ENCODE assay signal across 20 cellular contexts in the genomic region with DNA sequence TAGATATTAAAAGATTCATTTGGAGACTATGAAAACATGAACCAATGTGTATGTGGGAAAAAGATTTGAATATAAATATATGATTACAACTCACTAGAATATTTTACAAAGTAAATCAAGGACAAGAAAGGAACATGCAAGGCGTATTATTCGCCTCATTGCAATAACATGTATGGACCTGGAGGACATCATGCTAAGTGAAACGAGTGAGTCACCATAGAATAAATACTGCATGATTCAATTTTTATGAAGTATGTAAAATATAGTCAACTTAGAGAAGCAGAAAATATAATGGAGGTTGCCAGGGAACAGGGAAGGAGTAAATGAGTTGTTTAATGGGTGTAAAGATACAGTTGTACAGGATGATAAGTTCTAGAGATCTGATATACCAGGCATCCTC. TPM values are rescaled to one million over a fixed set of nuclear protein-coding genes. Genes with fewer than 3 reads are reported as not detected.
DNase-seq lines count a peak whose midpoint lies in the region; ATAC-seq, FAIRE-seq and TF ChIP-seq lines count a peak whose summit lies in the region.
"Had no signal": no experiment of that assay in that cellular context is flagged by ENCODE, and none has a peak within 500 bp of the region (broad histone marks: within the 10 kb centered on the region; RNA-seq: fewer than 3 reads in every experiment).

No MANE protein-coding gene starts in this region.

- ATAC-seq in pancreas, result no peak
- ATAC-seq in activated naive CD4-positive, alpha-beta T cell treated with anti-CD3 and anti-CD28 coated beads, Interleukin-2, amount 50 U/mL, for 72 hours, result no peak
- ATAC-seq: A549; CD8-positive, alpha-beta T cell; HCT116 had no signal

- H3K9me3 Mint-ChIP-seq in CD14-positive monocyte, result peaks cover 0 to 3% (median 0%) of the 10 kb centered on the region in 7 donors
- H3K9me3 Mint-ChIP-seq in activated naive CD4-positive, alpha-beta T cell treated with anti-CD3 and anti-CD28 coated beads, Interleukin-2, amount 50 U/mL, for 72 hours, result no peaks in the 10 kb centered on the region
- H3K9me3 Mint-ChIP-seq: CD8-positive, alpha-beta T cell; HFFc6 had no signal

- no peaks in the 10 kb centered on the region for H4K20me1 ChIP-seq in keratinocyte (ENCODE audit: control insufficient read depth, extremely low read depth, insufficient read depth, low read length)

- H3K9me1 ChIP-seq in keratinocyte (ENCODE audit: control insufficient read depth, extremely low read depth, insufficient read depth, low read length), result no peaks in the 10 kb centered on the region

- no peaks in the 10 kb centered on the region for H3K36me3 ChIP-seq in keratinocyte (ENCODE audit: control insufficient read depth in 2 of 2, extremely low read depth in 1 of 2, insufficient read depth in 2 of 2, low read length in 2 of 2)
- no peaks in the 10 kb centered on the region for H3K36me3 ChIP-seq in pancreas

- dilution Hi-C loops in keratinocyte (cut with MboI; ENCODE audit: extremely low pct_ligation_motif_present, low sequenced_read_pairs), result no loop called here

- H3K27me3 Mint-ChIP-seq in CD14-positive monocyte (ENCODE audit: low read depth in 3 of 3), result peaks cover 0 to 4% (median 3%) of the 10 kb centered on the region in 3 donors
- H3K27me3 Mint-ChIP-seq: IgD-negative memory B cell had no signal

- H3K4me1 ChIP-seq in keratinocyte (ENCODE audit: control insufficient read depth, extremely low read depth, insufficient read depth, low read length) (peaks cover 4% of the 10 kb centered on the region), pancreas (no peaks in the 10 kb centered on the region)
- H3K4me1 ChIP-seq: A549 had no signal

- H3K36me3 Mint-ChIP-seq in CD14-positive monocyte, result no peaks in the 10 kb centered on the region
- no peaks in the 10 kb centered on the region for H3K36me3 Mint-ChIP-seq in activated naive CD4-positive, alpha-beta T cell treated with anti-CD3 and anti-CD28 coated beads, Interleukin-2, amount 50 U/mL, for 72 hours
- H3K36me3 Mint-ChIP-seq: CD8-positive, alpha-beta T cell had no signal

- H3K27ac Mint-ChIP-seq in CD14-positive monocyte, result no peak overlapping the region
- H3K27ac Mint-ChIP-seq in activated naive CD4-positive, alpha-beta T cell treated with anti-CD3 and anti-CD28 coated beads, Interleukin-2, amount 50 U/mL, for 72 hours, result no peak overlapping the region
- H3K27ac Mint-ChIP-seq: CD8-positive, alpha-beta T cell; HFFc6; IgD-negative memory B cell had no signal

- H3K9ac ChIP-seq in keratinocyte (ENCODE audit: control insufficient read depth, extremely low read depth, insufficient read depth, low read length), result no peak overlapping the region

- 72 to 88% methylated on average over 3 of the region's 3 CpGs for WGBS in pancreas, 2 donors

- DNase-seq in DMS53 (lab: John Stamatoyannopoulos, UW) (peak; percentile 36), DMS53 treated with DMSO at 0.1 percent for 48 hours (lab: John Stamatoyannopoulos, UW; ENCODE audit: unreplicated experiment) (no peak), epithelial cell of prostate (ENCODE audit: low read depth, low spot score) (peak; percentile 52), keratinocyte (ENCODE audit: low read depth, low spot score) (peak; percentile 33), pancreas (no peak), CD14-positive monocyte (ENCODE audit: low spot score) (no peak), NCI-H146 (lab: John Stamatoyannopoulos, UW) (no peak)
- no peak for DNase-seq in activated naive CD4-positive, alpha-beta T cell treated with anti-CD3 and anti-CD28 coated beads, Interleukin-2, amount 50 U/mL, for 72 hours (ENCODE audit: low spot score in 2 of 2)
- DNase-seq: AML-193; Calu3; CD8-positive, alpha-beta T cell; GOT3; H7; HFFc6 had no signal

- no peak overlapping the region for H2AFZ ChIP-seq in keratinocyte (ENCODE audit: control insufficient read depth, low read length)

- TF ChIP-seq CTCF in keratinocyte (optimal IDR thresholded peaks at IDR 0.05 in 1 of 3, IDR thresholded peaks at IDR 0.05 in 1 of 3, conservative IDR thresholded peaks at IDR 0.05 in 1 of 3; ENCODE audit: extremely low read depth in 1 of 3, insufficient read depth in 2 of 3, low read length in 3 of 3) (no peak), pancreas (IDR thresholded peaks at IDR 0.05) (no peak), CD14-positive monocyte (IDR thresholded peaks at IDR 0.05) (no peak)

- H3K27ac ChIP-seq in epithelial cell of prostate (no peak overlapping the region), keratinocyte (ENCODE audit: control insufficient read depth, insufficient read depth, low read length) (no peak overlapping the region), pancreas (no peak overlapping the region)
- H3K27ac ChIP-seq: 22Rv1, A549 had no signal

- H3K4me3 ChIP-seq in keratinocyte (ENCODE audit: control insufficient read depth in 2 of 3, extremely low read depth in 1 of 3, insufficient read depth in 2 of 3, low read depth in 1 of 3, low read length in 3 of 3) (no peak overlapping the region), pancreas (no peak overlapping the region)
- H3K4me3 ChIP-seq: A549 had no signal

- no peaks in the 10 kb centered on the region for H3K9me3 ChIP-seq in keratinocyte (ENCODE audit: control insufficient read depth, low read depth, low read length)
- no peaks in the 10 kb centered on the region for H3K9me3 ChIP-seq in pancreas

- intact Hi-C loops in pancreas (cut with DNase I), result no loop called here
- intact Hi-C loops in CD14-positive monocyte (cut with micrococcal nuclease), result loop anchor here in 1 of 2 donors (10.0 kb wide), 1 partner anchor 78 kb away; a partner anchor contains a TSS

- FAIRE-seq in keratinocyte (lab: Jason Lieb, UNC) (no peak), pancreas (lab: Jason Lieb, UNC) (peak; percentile 64)
- FAIRE-seq: A549, G401.6 had no signal

- H3K27me3 ChIP-seq in keratinocyte (ENCODE audit: control insufficient read depth, extremely low read depth, insufficient read depth, low read length) (no peaks in the 10 kb centered on the region), pancreas (no peaks in the 10 kb centered on the region)

- H3K4me3 Mint-ChIP-seq in CD14-positive monocyte, result no peak overlapping the region
- H3K4me3 Mint-ChIP-seq: CD8-positive, alpha-beta T cell; HFFc6; IgD-negative memory B cell had no signal

- no peak overlapping the region for H3K4me2 ChIP-seq in keratinocyte (ENCODE audit: control insufficient read depth, extremely low read depth, insufficient read depth, low read depth, low read length)
- H3K4me2 ChIP-seq: A549 had no signal

- H3K4me1 Mint-ChIP-seq in CD14-positive monocyte, result peaks cover 32% of the 10 kb centered on the region

- H3K79me2 ChIP-seq in keratinocyte (ENCODE audit: control insufficient read depth, insufficient read depth, low read length), result no peaks in the 10 kb centered on the region

RNA-seq across cellular contexts. Expression of a gene that starts 4.9 kb away (rescaled TPM):
- polyA plus RNA-seq in keratinocyte (not detected in 3 replicates), pancreas (not detected), CD14-positive monocyte (not detected)
- polyA plus RNA-seq in keratinocyte (2011; ENCODE audit: low read depth), result not detected
- polyA plus RNA-seq in keratinocyte (2011; cell fraction: cytosol; rRNA removed), result not detected in 2 replicates
- not detected in 2 replicates for polyA plus RNA-seq in keratinocyte (2011; cell fraction: nucleus; rRNA removed)
- not detected in 2 replicates for polyA plus RNA-seq in keratinocyte (2012; ENCODE audit: low replicate concordance)
- not detected in 3 replicates for polyA minus RNA-seq in keratinocyte
- not detected for polyA minus RNA-seq in keratinocyte (2011; cell fraction: cytosol; rRNA and poly(A)+ RNA removed)
- polyA minus RNA-seq in keratinocyte (2011; cell fraction: nucleus; rRNA and poly(A)+ RNA removed), result not detected in 2 replicates
- total RNA-seq in pancreas, result not detected
- not detected for total RNA-seq in activated naive CD4-positive, alpha-beta T cell treated with anti-CD3 and anti-CD28 coated beads, Interleukin-2, amount 50 U/mL, for 72 hours
- total RNA-seq: Calu3; CD8-positive, alpha-beta T cell; H7; HFFc6 had no signal
- polyA plus RNA-seq: A549, BJ, IgD-negative memory B cell had no signal

Comparison
In these comparisons a context has a peak if more than half of its experiments do, and no peak if none do; other contexts are left out.
1. DNase-seq: peak in DMS53 (single experiment), epithelial cell of prostate (single experiment) and keratinocyte (single experiment); none in DMS53 treated with DMSO at 0.1 percent for 48 hours (single experiment), pancreas (0 of 6), CD14-positive monocyte (single experiment), activated naive CD4-positive, alpha-beta T cell treated with anti-CD3 and anti-CD28 coated beads, Interleukin-2, amount 50 U/mL, for 72 hours (0 of 2) and NCI-H146 (single experiment).